Comparison of ENCODE assay signal across 8 cellular contexts in genomic region chr17:2710075-2710803, GRCh38. TPM values are rescaled to one million over a fixed set of nuclear protein-coding genes. Genes with fewer than 3 reads are reported as not detected.
DNase-seq lines count a peak whose midpoint lies in the region; ATAC-seq, FAIRE-seq and TF ChIP-seq lines count a peak whose summit lies in the region.

No MANE protein-coding gene starts in this region.

- TF ChIP-seq CTCF in kidney (IDR thresholded peaks at IDR 0.05; ENCODE audit: borderline replicate concordance, extremely low read depth, insufficient read depth) = no peak
- TF ChIP-seq CTCF in thoracic aorta (IDR thresholded peaks at IDR 0.05) = no peak

- H3K36me3 Mint-ChIP-seq in activated T-cell treated with anti-CD3 and anti-CD28 coated beads, Interleukin-2, amount 50 U/mL, for 24 hours (ENCODE audit: low read depth) = peaks cover 47% of the 10 kb centered on the region
- H3K36me3 Mint-ChIP-seq in activated T-helper 17 cell treated with anti-CD3 and anti-CD28 coated beads, Interleukin-2, amount 50 U/mL, for 72 hours (ENCODE audit: low read depth) = peaks cover 15% of the 10 kb centered on the region

- H3K27me3 ChIP-seq in thoracic aorta (replicated peaks; ENCODE audit: insufficient read depth) = no peaks in the 10 kb centered on the region

- no peak for DNase-seq in activated T-cell treated with anti-CD3 and anti-CD28 coated beads, Interleukin-2, amount 50 U/mL, for 24 hours
- no peak for DNase-seq in activated T-cell treated with anti-CD3 and anti-CD28 coated beads, Interleukin-2, amount 50 U/mL, for 1 hour
- DNase-seq in kidney (peak; percentile 66), thoracic aorta (ENCODE audit: low spot score) (no peak), T1000 (lab: John Stamatoyannopoulos, UW) (no peak), activated gamma-delta T cell (lab: John Stamatoyannopoulos, UW) (no peak), pons (ENCODE audit: low spot score) (no peak)

- H3K4me3 ChIP-seq in kidney (ENCODE audit: low read length in 2 of 2) (peak overlapping the region; percentile 82 to 91), thoracic aorta (peak overlapping the region; percentile 70)

- H3K27ac Mint-ChIP-seq in activated T-cell treated with anti-CD3 and anti-CD28 coated beads, Interleukin-2, amount 50 U/mL, for 24 hours = peak overlapping the region; percentile 92
- peak overlapping the region; percentile 91 for H3K27ac Mint-ChIP-seq in activated T-helper 17 cell treated with anti-CD3 and anti-CD28 coated beads, Interleukin-2, amount 50 U/mL, for 72 hours

- H3K9me3 Mint-ChIP-seq in activated T-cell treated with anti-CD3 and anti-CD28 coated beads, Interleukin-2, amount 50 U/mL, for 24 hours = no peaks in the 10 kb centered on the region
- no peaks in the 10 kb centered on the region for H3K9me3 Mint-ChIP-seq in activated T-helper 17 cell treated with anti-CD3 and anti-CD28 coated beads, Interleukin-2, amount 50 U/mL, for 72 hours

- intact Hi-C loops in kidney (cut with DNase I) = no loop called here

- no peak for ATAC-seq in activated T-helper 17 cell treated with anti-CD3 and anti-CD28 coated beads, Interleukin-2, amount 50 U/mL, for 72 hours (replicated peaks)
- ATAC-seq in thoracic aorta (ENCODE audit: insufficient number of reproducible peaks, low FRiP score, low read depth) = no peak

- peaks cover 44% of the 10 kb centered on the region for H3K4me1 Mint-ChIP-seq in activated T-cell treated with anti-CD3 and anti-CD28 coated beads, Interleukin-2, amount 50 U/mL, for 24 hours (ENCODE audit: low read depth)
- H3K4me1 Mint-ChIP-seq in activated T-helper 17 cell treated with anti-CD3 and anti-CD28 coated beads, Interleukin-2, amount 50 U/mL, for 72 hours = peaks cover 23% of the 10 kb centered on the region

- H3K27me3 Mint-ChIP-seq in activated T-cell treated with anti-CD3 and anti-CD28 coated beads, Interleukin-2, amount 50 U/mL, for 24 hours = no peaks in the 10 kb centered on the region
- H3K27me3 Mint-ChIP-seq in activated T-helper 17 cell treated with anti-CD3 and anti-CD28 coated beads, Interleukin-2, amount 50 U/mL, for 72 hours = no peaks in the 10 kb centered on the region

- H3K4me1 ChIP-seq in kidney (ENCODE audit: control insufficient read depth in 1 of 2, insufficient read depth in 1 of 2, low read depth in 1 of 2, low read length in 2 of 2) (peaks cover 29 to 53% of the 10 kb centered on the region in 2 donors), thoracic aorta (ENCODE audit: control insufficient read depth in 1 of 2, low read depth in 2 of 2) (peaks cover 40 to 47% of the 10 kb centered on the region in 2 donors)

- peak overlapping the region; percentile 58 to 98 for H3K9ac ChIP-seq in kidney (ENCODE audit: low read length in 2 of 2)

- H3K9me3 ChIP-seq in kidney (ENCODE audit: control insufficient read depth in 1 of 2, low read length in 2 of 2) (no peaks in the 10 kb centered on the region), thoracic aorta (no peaks in the 10 kb centered on the region)

- H3K36me3 ChIP-seq in kidney (ENCODE audit: control insufficient read depth in 1 of 2, insufficient read depth in 2 of 2, low read length in 2 of 2) (no peaks in the 10 kb centered on the region), thoracic aorta (no peaks in the 10 kb centered on the region)

- peak overlapping the region; percentile 85 to 94 for H3K27ac ChIP-seq in kidney (ENCODE audit: low read depth in 2 of 2, low read length in 2 of 2)
- peak overlapping the region in 1 of 2 donors; percentile 52 for H3K27ac ChIP-seq in thoracic aorta

- peak overlapping the region; percentile 90 for H3K4me3 Mint-ChIP-seq in activated T-cell treated with anti-CD3 and anti-CD28 coated beads, Interleukin-2, amount 50 U/mL, for 24 hours
- H3K4me3 Mint-ChIP-seq in activated T-helper 17 cell treated with anti-CD3 and anti-CD28 coated beads, Interleukin-2, amount 50 U/mL, for 72 hours = peak overlapping the region; percentile 87

- FAIRE-seq in kidney (lab: Jason Lieb, UNC) = no peak

RNA-seq across cellular contexts. Expression of gene CLUH, which starts 1.3 kb away (rescaled TPM):
- total RNA-seq in activated T-helper 17 cell treated with anti-CD3 and anti-CD28 coated beads, Interleukin-2, amount 50 U/mL, for 72 hours = 100 to 1,000 TPM in 1 of 2 donors, 10 to 100 TPM in 1; 49.5 to 122 TPM
- total RNA-seq in kidney (93.1 TPM), thoracic aorta (10 to 100 TPM; 36.3 to 65.4 TPM)
- polyA plus RNA-seq in kidney (ENCODE audit: insufficient read depth, low read depth, low replicate concordance) = 49.5 TPM

RNA-seq across cellular contexts. Expression of gene CCDC92B, which starts 39.2 kb away (rescaled TPM):
- total RNA-seq in activated T-helper 17 cell treated with anti-CD3 and anti-CD28 coated beads, Interleukin-2, amount 50 U/mL, for 72 hours = under 1 TPM in 1 of 2 donors, not detected in 1; 0.11 TPM
- 1.0 TPM for total RNA-seq in kidney
- 0.11 TPM for polyA plus RNA-seq in kidney (ENCODE audit: insufficient read depth, low read depth, low replicate concordance)
- under 1 TPM in 1 of 2 donors, not detected in 1; 0.14 TPM for total RNA-seq in thoracic aorta
